In genomic region chr2:219308142-219309093, GRCh38 we compare ENCODE assay signal across 8 cellular contexts. TPM values are rescaled to one million over a fixed set of nuclear protein-coding genes. Genes with fewer than 3 reads are reported as not detected.
DNase-seq lines count a peak whose midpoint lies in the region; ATAC-seq and TF ChIP-seq lines count a peak whose summit lies in the region.

No MANE protein-coding gene starts in this region.

- H3K36me3 ChIP-seq in RWPE2 (ENCODE audit: low read depth): no peaks in the 10 kb centered on the region

- peaks cover 42 to 68% (median 52%) of the 10 kb centered on the region in 3 donors for H3K27me3 Mint-ChIP-seq in CD14-positive monocyte (ENCODE audit: low read depth in 3 of 3)
- H3K27me3 Mint-ChIP-seq in glutamatergic neuron (ENCODE audit: unreplicated experiment): peaks cover 3% of the 10 kb centered on the region

- ATAC-seq in HG03108 (IDR thresholded peaks at IDR 0.05; ENCODE audit: unreplicated experiment): peak; percentile 52
- ATAC-seq in RWPE2 (ENCODE audit: low read depth): peak; percentile 90
- ATAC-seq in GM18867 (IDR thresholded peaks at IDR 0.05; ENCODE audit: unreplicated experiment): no peak

- H3K27ac ChIP-seq in RWPE2 (ENCODE audit: poor library complexity, severe bottlenecking): no peak overlapping the region

- H3K27me3 ChIP-seq in RWPE2 (ENCODE audit: insufficient read depth, poor library complexity, severe bottlenecking): peaks cover 20% of the 10 kb centered on the region

- DNase-seq in CD14-positive monocyte (ENCODE audit: low spot score) (no peak), RWPE2 (ENCODE audit: low spot score) (peak; percentile 73), activated gamma-delta T cell (lab: John Stamatoyannopoulos, UW) (peak; percentile 26), glutamatergic neuron (peak; percentile 70), posterior cingulate gyrus (peak in 7 of 10 donors; percentile 41 to 92 (median 62)), ureter (ENCODE audit: low spot score) (no peak)

- no peaks in the 10 kb centered on the region for H3K9me3 ChIP-seq in RWPE2 (ENCODE audit: severe bottlenecking)

- H3K9me3 Mint-ChIP-seq in CD14-positive monocyte (peaks cover 0 to 19% (median 7%) of the 10 kb centered on the region in 7 donors), glutamatergic neuron (ENCODE audit: unreplicated experiment) (peaks cover 5% of the 10 kb centered on the region)

- H3K4me3 ChIP-seq in RWPE2 (ENCODE audit: severe bottlenecking): peak overlapping the region; percentile 14

- H3K4me1 Mint-ChIP-seq in CD14-positive monocyte (peaks cover 5% of the 10 kb centered on the region), glutamatergic neuron (ENCODE audit: low read depth, unreplicated experiment) (peaks cover 6% of the 10 kb centered on the region)

- H3K4me1 ChIP-seq in RWPE2 (ENCODE audit: insufficient read depth, poor library complexity, severe bottlenecking): no peaks in the 10 kb centered on the region

- TF ChIP-seq CTCF in CD14-positive monocyte (IDR thresholded peaks at IDR 0.05) (no peak), RWPE2 (IDR thresholded peaks at IDR 0.05; ENCODE audit: poor library complexity, severe bottlenecking) (no peak), glutamatergic neuron (IDR thresholded peaks at IDR 0.05; ENCODE audit: partially characterized antibody, unreplicated experiment) (no peak)

- intact Hi-C loops in CD14-positive monocyte (cut with micrococcal nuclease): loop anchor here in 1 of 2 donors (10.0 kb wide), 1 partner anchor 254 kb away; no protein-coding TSS in a partner anchor
- intact Hi-C loops in posterior cingulate gyrus (cut with DNase I): no loop called here

- no peaks in the 10 kb centered on the region for H3K36me3 Mint-ChIP-seq in CD14-positive monocyte
- peaks cover 2% of the 10 kb centered on the region for H3K36me3 Mint-ChIP-seq in glutamatergic neuron (ENCODE audit: unreplicated experiment)

- H3K27ac Mint-ChIP-seq in CD14-positive monocyte: peak overlapping the region in 1 of 7 donors; percentile 41
- peak overlapping the region; percentile 96 for H3K27ac Mint-ChIP-seq in glutamatergic neuron (ENCODE audit: unreplicated experiment)

- H3K4me3 Mint-ChIP-seq in CD14-positive monocyte (peak overlapping the region; percentile 4 to 77), glutamatergic neuron (ENCODE audit: unreplicated experiment) (peak overlapping the region; percentile 96)

RNA-seq across cellular contexts. Expression of gene PTPRN, which starts 0.8 kb away (rescaled TPM):
- not detected for polyA plus RNA-seq in CD14-positive monocyte
- total RNA-seq in glutamatergic neuron (ENCODE audit: unreplicated experiment) (104 TPM), ureter (not detected)

RNA-seq across cellular contexts. Expression of gene RESP18, which starts 24.1 kb away (rescaled TPM):
- polyA plus RNA-seq in CD14-positive monocyte: not detected
- total RNA-seq in glutamatergic neuron (ENCODE audit: unreplicated experiment): not detected
- not detected for total RNA-seq in ureter

RNA-seq across cellular contexts. Expression of gene DNAJB2, which starts 29.3 kb away (rescaled TPM):
- polyA plus RNA-seq in CD14-positive monocyte: 1 to 10 TPM; 1.7 to 1.9 TPM
- total RNA-seq in glutamatergic neuron (ENCODE audit: unreplicated experiment) (124 TPM), ureter (93.6 TPM)

RNA-seq across cellular contexts. Expression of gene TUBA4A, which starts 54.7 kb away (rescaled TPM):
- polyA plus RNA-seq in CD14-positive monocyte: 10 to 100 TPM; 72.7 to 81.9 TPM
- total RNA-seq in glutamatergic neuron (ENCODE audit: unreplicated experiment) (27.5 TPM), ureter (85.1 TPM)

RNA-seq across cellular contexts. Expression of gene TUBA4B, which starts 55.4 kb away (rescaled TPM):
- not detected for polyA plus RNA-seq in CD14-positive monocyte
- not detected for total RNA-seq in glutamatergic neuron (ENCODE audit: unreplicated experiment)
- not detected for total RNA-seq in ureter

Comparison
In these comparisons a context has a peak if more than half of its experiments do, and no peak if none do; other contexts are left out.
1. DNase-seq: peak in RWPE2 (single experiment), activated gamma-delta T cell (single experiment), glutamatergic neuron (single experiment) and posterior cingulate gyrus (7 of 10); none in CD14-positive monocyte (single experiment) and ureter (single experiment).
2. RNA of gene PTPRN, which starts 0.8 kb away (total RNA-seq): 104 TPM in glutamatergic neuron (single experiment); not detected in ureter (single experiment); every median in the first group is over 10 times any median in the second.